8 cellular contexts compared by ENCODE assay signal in genomic region chr13:77919351-77920294, GRCh38. TPM values are rescaled to one million over a fixed set of nuclear protein-coding genes. Genes with fewer than 3 reads are reported as not detected.
DNase-seq lines count a peak whose midpoint lies in the region; ATAC-seq and TF ChIP-seq lines count a peak whose summit lies in the region.

No MANE protein-coding gene starts in this region.

- H3K4me3 Mint-ChIP-seq in WTC11 (no peak overlapping the region), CD14-positive monocyte (no peak overlapping the region)

- H3K9me3 Mint-ChIP-seq in WTC11 (0 out of 2 replicates have a peak, but pooled peaks cover under 1% of the 10 kb centered on the region), CD14-positive monocyte (peaks cover 0 to 4% (median under 1%) of the 10 kb centered on the region in 7 donors)

- peak overlapping the region; percentile 85 for H3K27ac ChIP-seq in left ventricle myocardium inferior (replicated peaks)

- H3K27me3 Mint-ChIP-seq in WTC11 (ENCODE audit: low read depth) (peaks cover 3% of the 10 kb centered on the region; the same call in 1 of the 2 replicates), CD14-positive monocyte (ENCODE audit: low read depth in 3 of 3) (peaks cover 0 to 18% (median 12%) of the 10 kb centered on the region in 3 donors)

- H3K4me3 ChIP-seq in left ventricle myocardium inferior = peak overlapping the region; percentile 75

- TF ChIP-seq CTCF in WTC11 (IDR thresholded peaks at IDR 0.05) (no peak), left ventricle myocardium inferior (IDR thresholded peaks at IDR 0.05; ENCODE audit: borderline replicate concordance) (no peak), CD14-positive monocyte (IDR thresholded peaks at IDR 0.05) (no peak)

- no peaks in the 10 kb centered on the region for H3K36me3 ChIP-seq in left ventricle myocardium inferior

- POLR2A ChIA-PET in WTC11 (lab: Charles Lee) = interaction anchor here (0.8 to 1.5 kb wide), 4 partner anchors 9 to 201 kb away, joined by 3 read pairs; no protein-coding TSS in a partner anchor

- H3K4me1 Mint-ChIP-seq in WTC11 = peaks cover 52% of the 10 kb centered on the region
- no peaks in the 10 kb centered on the region for H3K4me1 Mint-ChIP-seq in CD14-positive monocyte

- peaks cover 17% of the 10 kb centered on the region for H3K27me3 ChIP-seq in left ventricle myocardium inferior (ENCODE audit: low read depth)

- H3K27ac Mint-ChIP-seq in WTC11 (no peak overlapping the region), CD14-positive monocyte (peak overlapping the region in 2 of 7 donors; percentile 60 to 75)

- intact Hi-C loops in left ventricle myocardium inferior (cut with micrococcal nuclease) = no loop called here
- intact Hi-C loops in CD14-positive monocyte (cut with micrococcal nuclease) = no loop called here

- DNase-seq in DMS53 (lab: John Stamatoyannopoulos, UW) (peak; percentile 7), DMS53 treated with DMSO at 0.1 percent for 48 hours (lab: John Stamatoyannopoulos, UW; ENCODE audit: unreplicated experiment) (no peak), WTC11 (ENCODE audit: low spot score) (peak; percentile 61), left ventricle myocardium inferior (peak; percentile 64), putamen (ENCODE audit: low spot score) (peak; percentile 31), CD14-positive monocyte (ENCODE audit: low spot score) (no peak), GF-D8 (lab: John Stamatoyannopoulos, UW) (no peak), NCI-H1048 (lab: John Stamatoyannopoulos, UW) (no peak)

- H3K9me3 ChIP-seq in left ventricle myocardium inferior (replicated peaks) = no peaks in the 10 kb centered on the region

- H3K4me1 ChIP-seq in left ventricle myocardium inferior = peaks cover 18% of the 10 kb centered on the region

- ATAC-seq in WTC11 = peak; percentile 66

- CTCF ChIA-PET in WTC11 (lab: Charles Lee) = interaction anchor here (0.5 to 3.4 kb wide), 8 partner anchors 9 to 1163 kb away, joined by 3 to 24 read pairs (median 4); no protein-coding TSS in a partner anchor

- H3K36me3 Mint-ChIP-seq in WTC11 = peaks cover 33% of the 10 kb centered on the region
- H3K36me3 Mint-ChIP-seq in CD14-positive monocyte = no peaks in the 10 kb centered on the region

TF ChIP-seq in WTC11, 78 proteins besides CTCF, POLR2A, EP300 and RAD21:
- TF ChIP-seq, protein P1, sequence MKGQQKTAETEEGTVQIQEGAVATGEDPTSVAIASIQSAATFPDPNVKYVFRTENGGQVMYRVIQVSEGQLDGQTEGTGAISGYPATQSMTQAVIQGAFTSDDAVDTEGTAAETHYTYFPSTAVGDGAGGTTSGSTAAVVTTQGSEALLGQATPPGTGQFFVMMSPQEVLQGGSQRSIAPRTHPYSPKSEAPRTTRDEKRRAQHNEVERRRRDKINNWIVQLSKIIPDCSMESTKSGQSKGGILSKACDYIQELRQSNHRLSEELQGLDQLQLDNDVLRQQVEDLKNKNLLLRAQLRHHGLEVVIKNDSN (CRISPR knock-in tag; IDR thresholded peaks at IDR 0.05) = peak; percentile 56; the same call in 1 of the 2 replicates
- TF ChIP-seq ARID4B (CRISPR knock-in tag; IDR thresholded peaks at IDR 0.05; ENCODE audit: borderline replicate concordance) (0 out of 2 replicates have a peak, but pooled peaks have one; percentile 35), SP1 (CRISPR knock-in tag; conservative IDR thresholded peaks at IDR 0.05) (peak; percentile 10; the same call in 1 of the 2 replicates), MYBL2 (CRISPR knock-in tag; IDR thresholded peaks at IDR 0.05) (peak; percentile 32; the same call in 1 of the 2 replicates), NR2C2 (CRISPR knock-in tag; IDR thresholded peaks at IDR 0.05) (no peak), NFE2L1 (CRISPR knock-in tag; IDR thresholded peaks at IDR 0.05) (no peak), TEAD1 (CRISPR knock-in tag; IDR thresholded peaks at IDR 0.05) (0 out of 2 replicates have a peak, but pooled peaks have one; percentile 37), FOXP4 (CRISPR knock-in tag; IDR thresholded peaks at IDR 0.05) (no peak), GTF2I (CRISPR knock-in tag; conservative IDR thresholded peaks at IDR 0.05) (no peak), ZNF138 (CRISPR knock-in tag; conservative IDR thresholded peaks at IDR 0.05) (0 out of 2 replicates have a peak, but pooled peaks have one; percentile 11), GABPB1 (CRISPR knock-in tag; IDR thresholded peaks at IDR 0.05) (no peak)
- TF ChIP-seq, protein P2, sequence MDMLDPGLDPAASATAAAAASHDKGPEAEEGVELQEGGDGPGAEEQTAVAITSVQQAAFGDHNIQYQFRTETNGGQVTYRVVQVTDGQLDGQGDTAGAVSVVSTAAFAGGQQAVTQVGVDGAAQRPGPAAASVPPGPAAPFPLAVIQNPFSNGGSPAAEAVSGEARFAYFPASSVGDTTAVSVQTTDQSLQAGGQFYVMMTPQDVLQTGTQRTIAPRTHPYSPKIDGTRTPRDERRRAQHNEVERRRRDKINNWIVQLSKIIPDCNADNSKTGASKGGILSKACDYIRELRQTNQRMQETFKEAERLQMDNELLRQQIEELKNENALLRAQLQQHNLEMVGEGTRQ (CRISPR knock-in tag; IDR thresholded peaks at IDR 0.05) = peak; percentile 40
- TF ChIP-seq, protein P3, sequence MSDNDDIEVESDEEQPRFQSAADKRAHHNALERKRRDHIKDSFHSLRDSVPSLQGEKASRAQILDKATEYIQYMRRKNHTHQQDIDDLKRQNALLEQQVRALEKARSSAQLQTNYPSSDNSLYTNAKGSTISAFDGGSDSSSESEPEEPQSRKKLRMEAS (CRISPR knock-in tag; IDR thresholded peaks at IDR 0.05) = peak; percentile 82

RNA-seq across cellular contexts. Expression of gene EDNRB, which starts 1.0 kb away (rescaled TPM):
- total RNA-seq in WTC11 (2021) = 55.8 to 142 TPM (median 142 TPM) in 3 replicates
- 25.6 TPM for total RNA-seq in left ventricle myocardium inferior
- polyA plus RNA-seq in CD14-positive monocyte = under 1 TPM; 0.37 to 0.53 TPM

Comparison
In these comparisons a context has a peak if more than half of its experiments do, and no peak if none do; other contexts are left out.
1. DNase-seq: peak in DMS53 (single experiment), WTC11 (single experiment), left ventricle myocardium inferior (single experiment) and putamen (single experiment); none in DMS53 treated with DMSO at 0.1 percent for 48 hours (single experiment), CD14-positive monocyte (single experiment), GF-D8 (single experiment) and NCI-H1048 (single experiment).